Comparison of ENCODE assay signal across 11 cellular contexts in genomic region chr4:121421594-121421993, GRCh38. TPM values are rescaled to one million over a fixed set of nuclear protein-coding genes. Genes with fewer than 3 reads are reported as not detected.
DNase-seq lines count a peak whose midpoint lies in the region; ATAC-seq and TF ChIP-seq lines count a peak whose summit lies in the region.
"Had no signal": no experiment of that assay in that cellular context is flagged by ENCODE, and none has a peak within 500 bp of the region (broad histone marks: within the 10 kb centered on the region; RNA-seq: fewer than 3 reads in every experiment).

No MANE protein-coding gene starts in this region.

- TF ChIP-seq CTCF in NB4 (IDR thresholded peaks at IDR 0.05; ENCODE audit: low read depth, low read length) (peak; percentile 31), colonic mucosa (IDR thresholded peaks at IDR 0.05) (peak; percentile 9)

- H3K27ac ChIP-seq in colonic mucosa = no peak overlapping the region

- H3K27me3 ChIP-seq in colonic mucosa = no peaks in the 10 kb centered on the region

- no peaks in the 10 kb centered on the region for H3K4me1 ChIP-seq in colonic mucosa

- no peaks in the 10 kb centered on the region for H3K9me3 ChIP-seq in colonic mucosa

- H3K9ac ChIP-seq in colonic mucosa (ENCODE audit: low read depth in 2 of 2, low read length in 2 of 2) = no peak overlapping the region

- DNase-seq in NOMO-1 treated with DMSO at 0.1 percent for 48 hours (lab: John Stamatoyannopoulos, UW; ENCODE audit: unreplicated experiment) = peak; percentile 2
- DNase-seq in NOMO-1 treated with dmso at 0.1 percent for 144 hours (lab: John Stamatoyannopoulos, UW; ENCODE audit: unreplicated experiment) = no peak
- DNase-seq in NB4 (ENCODE audit: low read depth) = peak; percentile 37
- no peak for DNase-seq in colonic mucosa
- peak; percentile 3 for DNase-seq in renal cortical epithelial cell (ENCODE audit: low read depth)
- DNase-seq in H4 (ENCODE audit: low spot score) = no peak
- DNase-seq: activated naive CD8-positive, alpha-beta T cell treated with anti-CD3 and anti-CD28 coated beads, Interleukin-2, amount 10 ng/mL, durations not matched to agents 7 days and 5 days; C1 segment of cervical spinal cord; NCI-H526 had no signal

- no peaks in the 10 kb centered on the region for H3K36me3 ChIP-seq in colonic mucosa

- intact Hi-C loops in colonic mucosa (cut with DNase I) = no loop called here

- H3K4me3 ChIP-seq in NB4 (ENCODE audit: low read depth, low read length) (no peak overlapping the region), colonic mucosa (no peak overlapping the region)

- ATAC-seq in HG02970 (IDR thresholded peaks at IDR 0.05; ENCODE audit: low FRiP score, unreplicated experiment) (no peak), GM21423 (IDR thresholded peaks at IDR 0.05; ENCODE audit: unreplicated experiment) (no peak)

- no peak for TF ChIP-seq POLR2A in NB4 (IDR thresholded peaks at IDR 0.05; ENCODE audit: extremely low read depth, insufficient read length)

RNA-seq across cellular contexts. Expression of gene QRFPR, which starts 40.8 kb away (rescaled TPM):
- total RNA-seq in colonic mucosa (not detected), renal cortical epithelial cell (0.15 and 1.0 TPM in 2 replicates)
- total RNA-seq in H4 (2014; rRNA removed; shearing (Covaris generic)) = 0.78 and 0.91 TPM in 2 replicates
- total RNA-seq: activated naive CD8-positive, alpha-beta T cell treated with anti-CD3 and anti-CD28 coated beads, Interleukin-2, amount 10 ng/mL, durations not matched to agents 7 days and 5 days had no signal

Comparison
In these comparisons a context has a peak if more than half of its experiments do, and no peak if none do; other contexts are left out.
1. DNase-seq: peak in NOMO-1 treated with DMSO at 0.1 percent for 48 hours (single experiment), NB4 (single experiment) and renal cortical epithelial cell (single experiment); none in NOMO-1 treated with dmso at 0.1 percent for 144 hours (single experiment), colonic mucosa (single experiment) and H4 (single experiment).